Comparison of ENCODE assay signal across 10 cellular contexts in genomic region chr9:22683393-22684075, GRCh38.
DNase-seq lines count a peak whose midpoint lies in the region; ATAC-seq, FAIRE-seq and TF ChIP-seq lines count a peak whose summit lies in the region.
"Had no signal": no experiment of that assay in that cellular context is flagged by ENCODE, and none has a peak within 500 bp of the region (broad histone marks: within the 10 kb centered on the region; RNA-seq: fewer than 3 reads in every experiment).

No MANE protein-coding gene starts in this region.

- no peak for DNase-seq in GM12891 (ENCODE audit: insufficient read length, low spot score)
- peak; percentile 95 for DNase-seq in NCI-H146 (lab: John Stamatoyannopoulos, UW)
- DNase-seq in astrocyte of the hippocampus (ENCODE audit: low read depth, low spot score) = peak; percentile 10
- DNase-seq in omental fat pad (ENCODE audit: low spot score) = no peak
- DNase-seq in mesenteric fat pad (ENCODE audit: low spot score) = no peak
- DNase-seq: left cardiac atrium, SJCRH30, small intestine had no signal

- no peak for TF ChIP-seq CTCF in omental fat pad (IDR thresholded peaks at IDR 0.05)

- peak; percentile 76 for ATAC-seq in omental fat pad (ENCODE audit: low FRiP score)
- ATAC-seq in GM21723 (IDR thresholded peaks at IDR 0.05; ENCODE audit: unreplicated experiment) = no peak
- ATAC-seq in HG03025 (IDR thresholded peaks at IDR 0.05; ENCODE audit: low FRiP score, unreplicated experiment) = no peak

- no peak for FAIRE-seq in GM12891 (lab: Jason Lieb, UNC)
- FAIRE-seq: small intestine had no signal

- no peak for TF ChIP-seq POLR2A in GM12891 (IDR thresholded peaks at IDR 0.05; ENCODE audit: low read depth, low read length)

TF ChIP-seq in GM12891, 5 proteins besides CTCF, POLR2A, EP300 and RAD21:
- TF ChIP-seq SPI1 (IDR thresholded peaks at IDR 0.05; ENCODE audit: low read depth, low read length) (peak; percentile 43; the same call in 1 of the 2 replicates), POU2F2 (IDR thresholded peaks at IDR 0.05; ENCODE audit: low read depth, low read length) (no peak), PAX5 (IDR thresholded peaks at IDR 0.05; ENCODE audit: insufficient read depth, low read length, severe bottlenecking) (no peak)

Comparison
In these comparisons a context has a peak if more than half of its experiments do, and no peak if none do; other contexts are left out.
1. DNase-seq: peak in NCI-H146 (single experiment) and astrocyte of the hippocampus (single experiment); none in GM12891 (single experiment), omental fat pad (single experiment) and mesenteric fat pad (single experiment).